Comparison of ENCODE assay signal across 8 cellular contexts in the genomic region with DNA sequence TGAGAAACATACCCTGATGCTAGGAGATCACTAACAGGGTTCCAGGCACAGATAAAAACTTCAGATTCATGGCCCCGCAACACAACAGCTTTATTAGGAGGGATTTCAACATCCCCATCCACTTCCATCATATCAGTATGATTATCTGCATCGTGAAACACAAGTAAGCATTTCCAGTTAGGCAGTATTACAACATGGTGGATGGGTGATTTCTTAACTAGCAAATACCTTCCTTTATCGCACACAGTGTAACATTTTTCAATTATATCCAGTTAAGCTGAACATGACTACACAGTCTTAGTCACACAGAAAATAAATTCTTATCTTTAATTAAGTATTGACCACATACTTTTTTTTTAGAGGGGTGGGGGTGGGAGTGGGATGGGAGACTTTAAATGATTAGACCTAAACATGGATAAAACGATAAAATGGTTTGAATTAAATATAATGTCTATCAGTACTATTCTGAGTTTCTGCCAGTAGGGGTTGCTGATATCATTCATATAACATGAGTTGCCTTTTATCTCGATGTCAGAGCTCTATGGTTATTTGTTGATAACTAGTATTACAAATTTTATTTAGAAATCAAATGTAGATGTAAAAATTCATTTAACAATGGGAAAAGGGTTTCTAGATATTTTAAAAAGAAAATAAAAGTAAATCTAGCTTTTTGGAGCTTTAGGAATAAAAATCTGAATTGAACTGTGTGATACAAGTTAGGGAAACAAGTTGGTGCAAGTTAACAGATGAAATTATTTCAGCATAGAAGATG.
DNase-seq lines count a peak whose midpoint lies in the region; ATAC-seq and TF ChIP-seq lines count a peak whose summit lies in the region.

No MANE protein-coding gene starts in this region.

- H3K27me3 ChIP-seq in H9 (ENCODE audit: insufficient read depth, low read length) (no peaks in the 10 kb centered on the region), adipocyte (replicated peaks; ENCODE audit: control insufficient read depth, insufficient read depth, low read length) (no peaks in the 10 kb centered on the region), subcutaneous abdominal adipose tissue (ENCODE audit: control insufficient read depth in 5 of 5, insufficient read depth in 4 of 5, low read length in 5 of 5) (no peaks in the 10 kb centered on the region)

- H3K56ac ChIP-seq in H9 (ENCODE audit: insufficient read length, low read depth, low read length) = no peak overlapping the region

- H3K4me3 Mint-ChIP-seq in H9 = no peak overlapping the region

- H3K27ac Mint-ChIP-seq in H9 = no peak overlapping the region

- H3K4me1 Mint-ChIP-seq in H9 = peaks cover 36 to 45% of the 10 kb centered on the region in 2 experiments

- no peak overlapping the region for H3K4me2 ChIP-seq in H9 (ENCODE audit: insufficient read depth, insufficient read length, low read length)

- peaks cover 16 to 58% (median 56%) of the 10 kb centered on the region in 3 experiments; a peak in 6 of 7 replicates for H3K36me3 Mint-ChIP-seq in H9 (ENCODE audit: insufficient read depth in 1 of 3, low read depth in 3 of 3)

- peak; percentile 58 for TF ChIP-seq CTCF in H9 (conservative IDR thresholded peaks at IDR 0.05)

- H3T11ph ChIP-seq in H9 (ENCODE audit: low read length) = no peak overlapping the region

- no peak overlapping the region for H4K91ac ChIP-seq in H9 (ENCODE audit: insufficient read length, low read depth, low read length)

- H3K27ac ChIP-seq in H9 (ENCODE audit: insufficient read length, low read depth, low read length) (no peak overlapping the region), subcutaneous abdominal adipose tissue (ENCODE audit: low read depth, low read length) (peak overlapping the region; percentile 6)

- H3K9me3 ChIP-seq in H9 (ENCODE audit: control insufficient read depth, low read depth, low read length) (no peaks in the 10 kb centered on the region), adipocyte (ENCODE audit: control insufficient read depth, low read length) (no peaks in the 10 kb centered on the region), subcutaneous abdominal adipose tissue (ENCODE audit: control insufficient read depth in 5 of 5, low read length in 5 of 5) (no peaks in the 10 kb centered on the region)

- no peaks in the 10 kb centered on the region for H3K27me3 Mint-ChIP-seq in H9 (ENCODE audit: low read depth)

- no peak overlapping the region for H2BK15ac ChIP-seq in H9 (ENCODE audit: low read depth, low read length)

- H4K5ac ChIP-seq in H9 (ENCODE audit: insufficient read length, low read depth, low read length) = no peak overlapping the region

- no peaks in the 10 kb centered on the region for H3K9me3 Mint-ChIP-seq in H9

- H3K4me1 ChIP-seq in H9 (ENCODE audit: insufficient read depth, low read length) (no peaks in the 10 kb centered on the region; the same call in 1 of the 2 replicates), adipocyte (ENCODE audit: control insufficient read depth, insufficient read depth, low read length) (peaks cover 22% of the 10 kb centered on the region), subcutaneous abdominal adipose tissue (ENCODE audit: control insufficient read depth in 5 of 5, insufficient read depth in 5 of 5, low read length in 5 of 5) (peaks cover 0 to 25% (median 8%) of the 10 kb centered on the region in 5 donors)

- no peaks in the 10 kb centered on the region for H3K79me1 ChIP-seq in H9 (ENCODE audit: insufficient read depth, low read depth, low read length, poor library complexity, severe bottlenecking)

- H3K79me2 ChIP-seq in H9 (ENCODE audit: insufficient read depth, low read length) = no peaks in the 10 kb centered on the region

- no peaks in the 10 kb centered on the region for H4K20me1 ChIP-seq in H9 (ENCODE audit: control insufficient read depth, insufficient read depth, insufficient read length)

- peak; percentile 52 for DNase-seq in DMS53 treated with DMSO at 0.1 percent for 48 hours (lab: John Stamatoyannopoulos, UW; ENCODE audit: unreplicated experiment)
- DNase-seq in H9 = no peak
- DNase-seq in NCI-H2107 (lab: John Stamatoyannopoulos, UW) = peak; percentile 66
- peak; percentile 73 for DNase-seq in adipocyte (ENCODE audit: low read depth)
- no peak for DNase-seq in left ventricle myocardium superior
- no peak for DNase-seq in activated CD8-positive, alpha-beta memory T cell treated with anti-CD3 and anti-CD28 coated beads, Interleukin-2, amount 50 U/mL, for 48 hours
- DNase-seq in iPS-NIHi11 (ENCODE audit: low spot score) = no peak

- no peak overlapping the region for H3K14ac ChIP-seq in H9 (ENCODE audit: insufficient read depth, low read length)

- H3K36me3 ChIP-seq in adipocyte (ENCODE audit: control insufficient read depth, insufficient read depth, low read length, severe bottlenecking) = peaks cover 69% of the 10 kb centered on the region
- peaks cover 18 to 32% (median 28%) of the 10 kb centered on the region in 5 donors for H3K36me3 ChIP-seq in subcutaneous abdominal adipose tissue (ENCODE audit: control insufficient read depth in 5 of 5, insufficient read depth in 5 of 5, low read length in 5 of 5)

- H2BK120ac ChIP-seq in H9 (ENCODE audit: low read depth, low read length, poor library complexity, severe bottlenecking) = no peak overlapping the region

- H2BK20ac ChIP-seq in H9 (ENCODE audit: low read depth, low read length, poor library complexity, severe bottlenecking) = no peak overlapping the region

- H3K4ac ChIP-seq in H9 (ENCODE audit: low read depth, low read length) = no peak overlapping the region

- H3K23me2 ChIP-seq in H9 (ENCODE audit: insufficient read length, low read depth, low read length, poor library complexity, severe bottlenecking) = no peaks in the 10 kb centered on the region

- no peak overlapping the region for H3K18ac ChIP-seq in H9 (ENCODE audit: insufficient read length, low read depth, low read length)

- no peak overlapping the region for H2AK5ac ChIP-seq in H9 (ENCODE audit: insufficient read length, low read length)

- intact Hi-C loops in left ventricle myocardium superior (cut with micrococcal nuclease) = loop anchor here (5.0 to 10.0 kb wide), 4 partner anchors 144 to 1334 kb away; a partner anchor contains a TSS

- H3K4me3 ChIP-seq in adipocyte (ENCODE audit: low read length) (no peak overlapping the region), subcutaneous abdominal adipose tissue (ENCODE audit: low read depth in 1 of 5, low read length in 5 of 5) (no peak overlapping the region)

- H2BK12ac ChIP-seq in H9 (ENCODE audit: insufficient read length, low read depth, low read length) = no peak overlapping the region

- no peak overlapping the region for H2BK5ac ChIP-seq in H9 (ENCODE audit: insufficient read length, low read length)

- no peak overlapping the region for H3K9ac ChIP-seq in H9 (ENCODE audit: extremely low read depth, insufficient read length, low read length)
- peak overlapping the region; percentile 10 for H3K9ac ChIP-seq in adipocyte (ENCODE audit: low read length)
- no peak overlapping the region for H3K9ac ChIP-seq in subcutaneous abdominal adipose tissue (ENCODE audit: low read length in 5 of 5)

- H3K23ac ChIP-seq in H9 (ENCODE audit: insufficient read length, low read depth, low read length) = no peak overlapping the region

- H4K8ac ChIP-seq in H9 (replicated peaks; ENCODE audit: insufficient read length, low read depth, low read length) = no peak overlapping the region

- no peak overlapping the region for H2AFZ ChIP-seq in H9 (ENCODE audit: low read length)

- no CpG with 5 or more reads among the region's 5 CpGs for WGBS in H9 (ENCODE audit: extremely low coverage, insufficient read length, low lambda C conversion rate)

- ATAC-seq in left ventricle myocardium superior = peak; percentile 72

Comparison
In these comparisons a context has a peak if more than half of its experiments do, and no peak if none do; other contexts are left out.
1. DNase-seq: peak in DMS53 treated with DMSO at 0.1 percent for 48 hours (single experiment), NCI-H2107 (single experiment) and adipocyte (single experiment); none in H9 (single experiment), left ventricle myocardium superior (single experiment), activated CD8-positive, alpha-beta memory T cell treated with anti-CD3 and anti-CD28 coated beads, Interleukin-2, amount 50 U/mL, for 48 hours (single experiment) and iPS-NIHi11 (single experiment).